ENCODE assay signal across 28 cellular contexts in the genomic region with DNA sequence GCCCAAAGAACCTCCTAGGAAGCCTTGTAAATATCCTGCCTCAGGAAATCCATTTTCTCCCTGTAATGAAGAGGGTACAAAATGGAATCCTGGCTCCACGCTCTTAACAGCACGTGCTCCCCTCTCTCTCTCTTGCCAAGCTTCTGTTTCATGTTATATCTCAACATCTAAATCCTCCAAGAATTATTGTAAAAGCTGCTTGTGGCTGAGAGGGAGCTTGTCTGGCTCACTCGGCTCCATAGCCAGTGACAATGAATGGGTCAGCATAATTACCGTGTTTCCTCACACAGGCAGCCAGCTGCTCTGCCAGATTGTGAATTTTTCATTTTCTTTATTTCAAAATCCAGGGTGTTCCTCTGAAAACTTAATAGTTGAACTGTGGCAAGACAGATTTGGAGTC.
"Had no signal": no experiment of that assay in that cellular context is flagged by ENCODE, and none has a peak within 500 bp of the region (broad histone marks: within the 10 kb centered on the region; RNA-seq: fewer than 3 reads in every experiment).

No MANE protein-coding gene starts in this region.

- DNase-seq: activated CD4-positive, alpha-beta T cell treated with anti-CD3 and anti-CD28 coated beads, Interleukin-2, amount 10 ng/mL, durations not matched to agents 7 days and 5 days; activated CD4-positive, alpha-beta T cell treated with anti-CD3 and anti-CD28 coated beads, Interleukin-2, amount 50 U/mL, for 48 hours; activated CD8-positive, alpha-beta T cell treated with anti-CD3 and anti-CD28 coated beads, Interleukin-2, amount 10 ng/mL, durations not matched to agents 7 days and 5 days; activated gamma-delta T cell treated with Interleukin-2 at 50 U/mL for 16 hours; activated naive CD4-positive, alpha-beta T cell treated with anti-CD3 and anti-CD28 coated beads for 36 hours; activated naive CD8-positive, alpha-beta T cell treated with anti-CD3 and anti-CD28 coated beads, Interleukin-2, amount 50 U/mL, for 24 hours; activated T-cell treated with anti-CD3 and anti-CD28 coated beads, Interleukin-2, amount 50 U/mL, for 4 hours; brain microvascular endothelial cell; central memory CD4-positive, alpha-beta T cell; NCI-H1092 treated with DMSO at 0.1 percent for 48 hours; NCI-H1417; NCI-H146; NCI-H187; NCI-H2029 treated with DMSO at 0.1 percent for 48 hours; NCI-H2107; NCI-H2171; NCI-H510A; NCI-H526 treated with DMSO at 0.1 percent for 48 hours; NCI-H774; PC-3; Peyer's patch; SIG-M5; T1000 had no signal

- H3K36me3 Mint-ChIP-seq: activated naive CD8-positive, alpha-beta T cell had no signal

- H3K4me1 ChIP-seq: Peyer's patch had no signal

- H3K27me3 ChIP-seq: brain microvascular endothelial cell, Peyer's patch had no signal

- H3K4me3 ChIP-seq: Peyer's patch, SK-N-MC had no signal

- H3K36me3 ChIP-seq: brain microvascular endothelial cell, Peyer's patch had no signal

- ATAC-seq: activated CD8-positive, alpha-beta T cell treated with anti-CD3 and anti-CD28 coated beads, Interleukin-2, amount 10 ng/mL, durations not matched to agents 7 days and 5 days; activated naive CD8-positive, alpha-beta T cell treated with anti-CD3 and anti-CD28 coated beads, Interleukin-2, amount 50 U/mL, for 24 hours; activated T-cell treated with anti-CD3 and anti-CD28 coated beads, Interleukin-2, amount 50 U/mL, for 4 hours; PC-3; Right ventricle myocardium inferior had no signal

- H3K27ac ChIP-seq: brain microvascular endothelial cell, Peyer's patch, RWPE1, SK-N-MC had no signal

- H3K4me3 Mint-ChIP-seq: activated CD4-positive, alpha-beta T cell treated with anti-CD3 and anti-CD28 coated beads, Interleukin-2, amount 10 ng/mL, durations not matched to agents 7 days and 5 days; activated CD8-positive, alpha-beta T cell treated with anti-CD3 and anti-CD28 coated beads, Interleukin-2, amount 10 ng/mL, durations not matched to agents 7 days and 5 days; activated naive CD4-positive, alpha-beta T cell treated with anti-CD3 and anti-CD28 coated beads for 36 hours; activated naive CD8-positive, alpha-beta T cell; activated naive CD8-positive, alpha-beta T cell treated with anti-CD3 and anti-CD28 coated beads, Interleukin-2, amount 50 U/mL, for 24 hours; activated T-cell treated with anti-CD3 and anti-CD28 coated beads, Interleukin-2, amount 50 U/mL, for 4 hours; activated T-helper 1 cell treated with anti-CD3 and anti-CD28 coated beads, Interleukin-12 subunit alpha, Interleukin-12 subunit beta, Interleukin-2, Interleukin-4 antibody, amounts not matched to agents 30 ng/mL and 10 ng/mL and 1 ng/mL, durations not matched to agents 14 hours and 24 hours and 36 hours had no signal

- H3K9me3 ChIP-seq: Peyer's patch had no signal

- H3K4me1 Mint-ChIP-seq: activated CD4-positive, alpha-beta T cell treated with anti-CD3 and anti-CD28 coated beads, Interleukin-2, amount 10 ng/mL, durations not matched to agents 7 days and 5 days; activated naive CD8-positive, alpha-beta T cell treated with anti-CD3 and anti-CD28 coated beads, Interleukin-2, amount 50 U/mL, for 24 hours had no signal

- H3K27me3 Mint-ChIP-seq: activated CD4-positive, alpha-beta T cell treated with anti-CD3 and anti-CD28 coated beads, Interleukin-2, amount 10 ng/mL, durations not matched to agents 7 days and 5 days; activated naive CD8-positive, alpha-beta T cell treated with anti-CD3 and anti-CD28 coated beads, Interleukin-2, amount 50 U/mL, for 24 hours had no signal

- H3K27ac Mint-ChIP-seq: activated CD4-positive, alpha-beta T cell treated with anti-CD3 and anti-CD28 coated beads, Interleukin-2, amount 10 ng/mL, durations not matched to agents 7 days and 5 days; activated CD8-positive, alpha-beta T cell treated with anti-CD3 and anti-CD28 coated beads, Interleukin-2, amount 10 ng/mL, durations not matched to agents 7 days and 5 days; activated naive CD4-positive, alpha-beta T cell treated with anti-CD3 and anti-CD28 coated beads for 36 hours; activated naive CD8-positive, alpha-beta T cell; activated naive CD8-positive, alpha-beta T cell treated with anti-CD3 and anti-CD28 coated beads, Interleukin-2, amount 50 U/mL, for 24 hours; activated T-helper 1 cell treated with anti-CD3 and anti-CD28 coated beads, Interleukin-12 subunit alpha, Interleukin-12 subunit beta, Interleukin-2, Interleukin-4 antibody, amounts not matched to agents 30 ng/mL and 10 ng/mL and 1 ng/mL, durations not matched to agents 14 hours and 24 hours and 36 hours had no signal
